16 cellular contexts compared by ENCODE assay signal in the genomic region with DNA sequence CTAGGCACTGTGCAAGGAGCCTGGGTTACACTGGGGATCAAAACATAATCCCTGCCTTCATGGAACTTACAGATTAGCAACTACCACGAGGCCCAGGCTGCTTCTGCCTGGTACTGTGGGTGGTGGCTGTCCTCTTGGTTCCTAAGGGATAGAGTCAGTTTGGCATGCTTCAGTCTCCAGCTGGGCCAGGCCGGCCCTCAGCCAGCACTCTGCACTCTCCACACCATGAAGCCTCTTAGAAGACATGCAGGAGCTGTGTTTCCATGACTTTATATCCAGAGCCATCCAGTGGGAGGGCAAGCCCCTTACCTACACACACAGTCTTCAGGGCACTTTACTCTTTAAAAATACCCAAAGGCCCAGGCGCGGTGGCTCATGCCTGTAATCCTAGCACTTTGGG. TPM values are rescaled to one million over a fixed set of nuclear protein-coding genes. Genes with fewer than 3 reads are reported as not detected.
DNase-seq lines count a peak whose midpoint lies in the region; ATAC-seq and TF ChIP-seq lines count a peak whose summit lies in the region.
"Had no signal": no experiment of that assay in that cellular context is flagged by ENCODE, and none has a peak within 500 bp of the region (broad histone marks: within the 10 kb centered on the region; RNA-seq: fewer than 3 reads in every experiment).

No MANE protein-coding gene starts in this region.

- intact Hi-C loops in colonic mucosa (cut with DNase I), result no loop called here
- intact Hi-C loops in posterior vena cava (cut with DNase I), result no loop called here

- H3K9ac ChIP-seq in colonic mucosa (ENCODE audit: low read depth in 2 of 2, low read length in 2 of 2), result no peak overlapping the region

- no peaks in the 10 kb centered on the region for H3K36me3 ChIP-seq in colonic mucosa

- ATAC-seq in GM19455 (IDR thresholded peaks at IDR 0.05; ENCODE audit: unreplicated experiment), result no peak

- H3K27me3 ChIP-seq in colonic mucosa, result no peaks in the 10 kb centered on the region
- H3K27me3 ChIP-seq: BE2C had no signal

- H3K27ac ChIP-seq in colonic mucosa, result no peak overlapping the region

- no peaks in the 10 kb centered on the region for H3K9me3 ChIP-seq in colonic mucosa
- H3K9me3 ChIP-seq: BE2C, Caco-2 had no signal

- no peaks in the 10 kb centered on the region for H3K4me1 ChIP-seq in colonic mucosa
- H3K4me1 ChIP-seq: BE2C, Caco-2 had no signal

- DNase-seq in activated T-cell treated with anti-CD3 and anti-CD28 coated beads, Interleukin-2, amount 50 U/mL, for 48 hours, result peak; percentile 13 to 15
- no peak for DNase-seq in activated T-cell treated with anti-CD3 and anti-CD28 coated beads, Interleukin-2, amount 50 U/mL, for 1 hour
- peak; percentile 5 for DNase-seq in colonic mucosa
- DNase-seq in posterior vena cava (ENCODE audit: low spot score), result peak; percentile 49
- no peak for DNase-seq in COLO829 (ENCODE audit: low spot score)
- DNase-seq in activated naive CD4-positive, alpha-beta T cell (lab: John Stamatoyannopoulos, UW), result no peak
- DNase-seq: BE2C; Caco-2; CD4-positive, CD25-positive, alpha-beta regulatory T cell; GDM1; KBM-7; NCI-H1105; NCI-H2081 treated with DMSO at 0.1 percent for 48 hours; NCI-H446 treated with DMSO at 0.1 percent for 48 hours; SHP77 treated with DMSO at 0.1 percent for 48 hours had no signal

- no peak for TF ChIP-seq CTCF in colonic mucosa (IDR thresholded peaks at IDR 0.05)

- H3K4me3 ChIP-seq in colonic mucosa, result no peak overlapping the region

RNA-seq across cellular contexts. Expression of a gene that starts 54.4 kb away (rescaled TPM):
- total RNA-seq in colonic mucosa, result 100 to 1,000 TPM; 231 to 374 TPM
- total RNA-seq in posterior vena cava, result 100 to 1,000 TPM; 119 to 127 TPM

Comparison
In these comparisons a context has a peak if more than half of its experiments do, and no peak if none do; other contexts are left out.
1. DNase-seq: peak in activated T-cell treated with anti-CD3 and anti-CD28 coated beads, Interleukin-2, amount 50 U/mL, for 48 hours (2 of 2), colonic mucosa (single experiment) and posterior vena cava (single experiment); none in activated T-cell treated with anti-CD3 and anti-CD28 coated beads, Interleukin-2, amount 50 U/mL, for 1 hour (single experiment), COLO829 (single experiment) and activated naive CD4-positive, alpha-beta T cell (0 of 4).